10 cellular contexts compared by ENCODE assay signal in the genomic region with DNA sequence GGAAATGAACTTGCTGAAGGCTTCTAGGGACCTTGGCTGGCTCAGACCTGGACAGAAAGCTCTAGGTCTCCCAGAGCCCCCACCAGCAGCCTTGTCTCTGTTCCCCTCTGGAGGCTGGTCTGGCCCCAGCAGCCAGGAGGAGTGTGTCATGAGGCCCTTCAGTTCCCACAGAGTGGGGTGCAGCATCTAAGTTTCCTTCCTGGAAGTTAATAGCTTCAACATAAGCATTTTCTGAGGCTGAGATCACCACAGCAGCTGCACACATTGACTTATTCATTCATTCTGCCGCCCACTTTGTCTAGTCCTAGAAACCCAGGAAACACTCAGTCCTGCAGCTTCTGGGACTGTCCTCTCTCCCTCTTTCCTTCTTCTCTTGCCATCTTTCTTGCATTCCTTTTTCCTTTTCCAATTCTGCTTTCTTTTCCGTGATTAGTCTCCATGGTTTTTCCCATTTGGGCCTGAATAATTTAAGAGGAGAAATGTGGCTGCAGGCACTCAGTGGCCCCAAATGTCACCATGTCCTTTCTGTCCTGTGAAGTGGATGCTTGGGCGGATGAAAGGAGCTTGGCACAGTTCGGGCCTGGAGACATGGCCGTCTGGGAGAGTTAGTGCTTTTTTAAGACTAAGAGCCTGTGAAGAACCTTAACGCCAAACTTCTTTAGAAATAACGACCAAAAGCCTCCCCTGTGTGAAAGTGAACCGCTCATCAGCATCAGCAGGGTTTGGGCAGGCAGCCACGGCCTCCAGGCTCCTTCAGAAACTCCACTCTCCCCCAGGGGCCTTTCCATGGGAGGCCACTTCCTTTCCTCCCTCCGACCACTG. TPM values are rescaled to one million over a fixed set of nuclear protein-coding genes. Genes with fewer than 3 reads are reported as not detected.
DNase-seq lines count a peak whose midpoint lies in the region; ATAC-seq and TF ChIP-seq lines count a peak whose summit lies in the region.
"Had no signal": no experiment of that assay in that cellular context is flagged by ENCODE, and none has a peak within 500 bp of the region (broad histone marks: within the 10 kb centered on the region; RNA-seq: fewer than 3 reads in every experiment).

No MANE protein-coding gene starts in this region.

- TF ChIP-seq CTCF in epithelial cell of proximal tubule (conservative IDR thresholded peaks at IDR 0.05; ENCODE audit: low read depth, low read length) (no peak), neural progenitor cell (IDR thresholded peaks at IDR 0.05) (no peak), WERI-Rb-1 (IDR thresholded peaks at IDR 0.05; ENCODE audit: low read depth, low read length) (no peak)

- H3K4me3 Mint-ChIP-seq in neural progenitor cell, result no peak overlapping the region
- H3K4me3 Mint-ChIP-seq: H9 had no signal

- peaks cover 5% of the 10 kb centered on the region for H3K27me3 Mint-ChIP-seq in neural progenitor cell (ENCODE audit: insufficient read depth, low read depth)

- H3K79me2 ChIP-seq in neural progenitor cell (ENCODE audit: low read depth), result no peaks in the 10 kb centered on the region

- DNase-seq in Daoy (ENCODE audit: low read depth), result peak; percentile 89
- peak; percentile 91 for DNase-seq in M059J (ENCODE audit: low read depth)
- DNase-seq in epithelial cell of proximal tubule (ENCODE audit: low read depth), result peak; percentile 27
- no peak for DNase-seq in neural progenitor cell (ENCODE audit: low spot score)
- no peak for DNase-seq in WERI-Rb-1
- no peak for DNase-seq in NCI-H1694 (lab: John Stamatoyannopoulos, UW)
- DNase-seq: effector memory CD4-positive, alpha-beta T cell; H9 had no signal

- no peak overlapping the region for H2AFZ ChIP-seq in neural progenitor cell (replicated peaks)

- H3K27ac Mint-ChIP-seq in neural progenitor cell, result peak overlapping the region; percentile 37

- H3K4me2 ChIP-seq in neural progenitor cell, result no peak overlapping the region

- H3K4me1 ChIP-seq in neural progenitor cell, result peaks cover 10% of the 10 kb centered on the region

- no peaks in the 10 kb centered on the region for H4K20me1 ChIP-seq in neural progenitor cell (ENCODE audit: low read depth)

- no peaks in the 10 kb centered on the region for H3K9me3 ChIP-seq in neural progenitor cell (ENCODE audit: low read depth)
- H3K9me3 ChIP-seq in WERI-Rb-1 (ENCODE audit: severe bottlenecking), result no peaks in the 10 kb centered on the region

- H3K36me3 ChIP-seq in neural progenitor cell (no peaks in the 10 kb centered on the region), WERI-Rb-1 (peaks cover 8% of the 10 kb centered on the region; the same call in 1 of the 2 replicates)

- no peak overlapping the region for H3K27ac ChIP-seq in neural progenitor cell
- H3K27ac ChIP-seq in WERI-Rb-1, result no peak overlapping the region

- H3F3A ChIP-seq in neural progenitor cell (ENCODE audit: low read depth), result no peaks in the 10 kb centered on the region

- no peak overlapping the region for H3K4me3 ChIP-seq in epithelial cell of proximal tubule (ENCODE audit: low read depth, low read length)
- no peak overlapping the region for H3K4me3 ChIP-seq in neural progenitor cell
- no peak overlapping the region for H3K4me3 ChIP-seq in WERI-Rb-1 (ENCODE audit: low read depth, low read length)

- no peaks in the 10 kb centered on the region for H3K36me3 Mint-ChIP-seq in neural progenitor cell

- no peak for ATAC-seq in GM19455 (IDR thresholded peaks at IDR 0.05; ENCODE audit: unreplicated experiment)
- no peak for ATAC-seq in HG02981 (IDR thresholded peaks at IDR 0.05; ENCODE audit: unreplicated experiment)

- no peaks in the 10 kb centered on the region for H3K9me3 Mint-ChIP-seq in neural progenitor cell
- H3K9me3 Mint-ChIP-seq: H9 had no signal

- H3K9ac ChIP-seq in neural progenitor cell, result no peak overlapping the region

- H3K4me1 Mint-ChIP-seq in neural progenitor cell, result peaks cover 39% of the 10 kb centered on the region

- H3K27me3 ChIP-seq in neural progenitor cell (no peaks in the 10 kb centered on the region), WERI-Rb-1 (ENCODE audit: insufficient read depth, low read depth, severe bottlenecking) (no peaks in the 10 kb centered on the region)

RNA-seq across cellular contexts. Expression of a gene that starts 31.0 kb away (rescaled TPM):
- total RNA-seq in Daoy (2014; rRNA removed; shearing (Covaris generic)), result 57.1 and 59.5 TPM in 2 replicates
- 24.2 and 28.6 TPM in 2 replicates for total RNA-seq in M059J (2014; rRNA removed; shearing (Covaris generic))
- total RNA-seq in epithelial cell of proximal tubule, result 15.9 and 44.7 TPM in 2 replicates
- total RNA-seq in neural progenitor cell (ENCODE audit: low replicate concordance), result 101 and 105 TPM in 2 replicates

Comparison
In these comparisons a context has a peak if more than half of its experiments do, and no peak if none do; other contexts are left out.
1. DNase-seq: peak in Daoy (single experiment), M059J (single experiment) and epithelial cell of proximal tubule (single experiment); none in neural progenitor cell (single experiment), WERI-Rb-1 (single experiment) and NCI-H1694 (single experiment).